In the genomic region with DNA sequence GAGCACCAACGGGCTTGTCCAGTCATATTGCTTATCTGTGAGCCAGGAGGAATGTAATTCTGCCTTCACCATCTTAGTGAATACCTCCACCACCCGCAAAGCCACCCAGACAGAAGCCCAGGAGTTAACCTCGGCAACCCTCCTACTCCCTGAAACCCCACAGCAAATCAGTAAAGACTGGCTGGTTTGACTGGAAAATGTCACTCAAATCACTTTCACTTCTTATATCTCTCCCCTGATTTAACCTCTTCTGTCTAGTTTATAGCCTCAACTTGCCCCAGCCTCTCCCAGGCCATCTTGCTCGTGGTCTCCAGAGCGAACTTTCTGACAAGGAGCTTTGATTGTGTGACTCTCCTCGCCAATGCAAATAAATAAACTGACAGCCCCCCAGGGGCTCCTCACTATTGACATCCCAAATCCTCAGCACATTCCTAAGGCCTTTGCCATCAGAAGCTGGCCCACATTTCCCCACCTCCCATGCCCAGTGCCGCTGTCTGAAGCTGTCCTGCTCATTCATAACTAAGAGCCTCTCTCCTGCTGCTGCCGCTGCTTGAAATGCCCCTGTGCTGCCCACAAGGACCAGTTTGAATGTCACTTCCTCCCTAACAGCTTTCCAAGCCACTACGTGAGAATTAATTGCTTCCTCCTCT, we compare ENCODE assay signal across 19 cellular contexts.
DNase-seq lines count a peak whose midpoint lies in the region; FAIRE-seq and TF ChIP-seq lines count a peak whose summit lies in the region.
"Had no signal": no experiment of that assay in that cellular context is flagged by ENCODE, and none has a peak within 500 bp of the region (broad histone marks: within the 10 kb centered on the region; RNA-seq: fewer than 3 reads in every experiment).

No MANE protein-coding gene starts in this region.

- no peak overlapping the region for H3K27ac ChIP-seq in neural progenitor cell
- H3K27ac ChIP-seq: GM23248 had no signal

- peak; percentile 13 for FAIRE-seq in bronchial epithelial cell (lab: Jason Lieb, UNC)
- FAIRE-seq: G401.6, HTR-8/SVneo had no signal

- no peaks in the 10 kb centered on the region for H3F3A ChIP-seq in neural progenitor cell (ENCODE audit: low read depth)

- H3K27me3 ChIP-seq in bronchial epithelial cell (ENCODE audit: control insufficient read depth, insufficient read depth, low read length), result no peaks in the 10 kb centered on the region
- no peaks in the 10 kb centered on the region for H3K27me3 ChIP-seq in neural progenitor cell

- DNase-seq in ELF-1 (ENCODE audit: low read depth, low spot score), result peak; percentile 55
- peak; percentile 23 for DNase-seq in MV-4-11 (lab: John Stamatoyannopoulos, UW)
- no peak for DNase-seq in bronchial epithelial cell (ENCODE audit: low read depth)
- DNase-seq in neural progenitor cell (ENCODE audit: low spot score), result peak; percentile 22
- no peak for DNase-seq in stimulated activated CD4-positive, alpha-beta T cell treated with anti-CD3 and anti-CD28 coated beads, Interleukin-4, amount 100 ng/mL, for 24 hours
- DNase-seq in NCI-H1092 treated with DMSO at 0.1 percent for 48 hours (lab: John Stamatoyannopoulos, UW), result no peak
- no peak for DNase-seq in NCI-H187 treated with DMSO at 0.1 percent for 48 hours (lab: John Stamatoyannopoulos, UW)
- DNase-seq: AML-193, DMS79 treated with DMSO at 0.1 percent for 48 hours, GM23248, MM.1S, NCI-H1105, NCI-H2081 treated with DMSO at 0.1 percent for 48 hours, OCI-M1, SHP77, SK-N-SH had no signal

- H3K4me1 ChIP-seq in neural progenitor cell, result peaks cover 9% of the 10 kb centered on the region

- H4K20me1 ChIP-seq in neural progenitor cell (ENCODE audit: low read depth), result no peaks in the 10 kb centered on the region

- H3K27ac Mint-ChIP-seq in neural progenitor cell, result no peak overlapping the region
- H3K27ac Mint-ChIP-seq: CD14-positive monocyte had no signal

- H3K4me3 ChIP-seq in bronchial epithelial cell (ENCODE audit: low read depth, low read length) (no peak overlapping the region), neural progenitor cell (no peak overlapping the region)
- H3K4me3 ChIP-seq: GM23248 had no signal

- no peaks in the 10 kb centered on the region for H3K9me3 Mint-ChIP-seq in neural progenitor cell

- no peak overlapping the region for H3K4me2 ChIP-seq in neural progenitor cell
- H3K4me2 ChIP-seq: SK-N-SH had no signal

- H3K4me1 Mint-ChIP-seq in neural progenitor cell, result peaks cover 21% of the 10 kb centered on the region

- no peak overlapping the region for H3K4me3 Mint-ChIP-seq in neural progenitor cell
- H3K4me3 Mint-ChIP-seq: CD14-positive monocyte had no signal

- H3K9me3 ChIP-seq in neural progenitor cell (ENCODE audit: low read depth), result no peaks in the 10 kb centered on the region
- H3K9me3 ChIP-seq: SK-N-SH had no signal

- TF ChIP-seq CTCF in bronchial epithelial cell (IDR thresholded peaks at IDR 0.05; ENCODE audit: insufficient read depth, low read length, severe bottlenecking) (no peak), neural progenitor cell (IDR thresholded peaks at IDR 0.05) (no peak)

- H2AFZ ChIP-seq in neural progenitor cell (replicated peaks), result no peak overlapping the region
- H2AFZ ChIP-seq: GM23248 had no signal

- H3K9ac ChIP-seq in neural progenitor cell, result no peak overlapping the region
- H3K9ac ChIP-seq: GM23248, SK-N-SH had no signal

- peaks cover 10% of the 10 kb centered on the region for H3K27me3 Mint-ChIP-seq in neural progenitor cell (ENCODE audit: insufficient read depth, low read depth)

- H3K79me2 ChIP-seq in neural progenitor cell (ENCODE audit: low read depth), result no peaks in the 10 kb centered on the region

- H3K36me3 ChIP-seq in bronchial epithelial cell (ENCODE audit: control insufficient read depth, insufficient read depth, low read length) (no peaks in the 10 kb centered on the region), neural progenitor cell (no peaks in the 10 kb centered on the region)

- H3K36me3 Mint-ChIP-seq in neural progenitor cell, result no peaks in the 10 kb centered on the region
- H3K36me3 Mint-ChIP-seq: CD14-positive monocyte had no signal

Comparison
In these comparisons a context has a peak if more than half of its experiments do, and no peak if none do; other contexts are left out.
1. DNase-seq: peak in ELF-1 (single experiment), MV-4-11 (single experiment) and neural progenitor cell (single experiment); none in bronchial epithelial cell (single experiment), stimulated activated CD4-positive, alpha-beta T cell treated with anti-CD3 and anti-CD28 coated beads, Interleukin-4, amount 100 ng/mL, for 24 hours (single experiment), NCI-H1092 treated with DMSO at 0.1 percent for 48 hours (single experiment) and NCI-H187 treated with DMSO at 0.1 percent for 48 hours (single experiment).